ENCODE assay signal across 2 cellular contexts in the genomic region with DNA sequence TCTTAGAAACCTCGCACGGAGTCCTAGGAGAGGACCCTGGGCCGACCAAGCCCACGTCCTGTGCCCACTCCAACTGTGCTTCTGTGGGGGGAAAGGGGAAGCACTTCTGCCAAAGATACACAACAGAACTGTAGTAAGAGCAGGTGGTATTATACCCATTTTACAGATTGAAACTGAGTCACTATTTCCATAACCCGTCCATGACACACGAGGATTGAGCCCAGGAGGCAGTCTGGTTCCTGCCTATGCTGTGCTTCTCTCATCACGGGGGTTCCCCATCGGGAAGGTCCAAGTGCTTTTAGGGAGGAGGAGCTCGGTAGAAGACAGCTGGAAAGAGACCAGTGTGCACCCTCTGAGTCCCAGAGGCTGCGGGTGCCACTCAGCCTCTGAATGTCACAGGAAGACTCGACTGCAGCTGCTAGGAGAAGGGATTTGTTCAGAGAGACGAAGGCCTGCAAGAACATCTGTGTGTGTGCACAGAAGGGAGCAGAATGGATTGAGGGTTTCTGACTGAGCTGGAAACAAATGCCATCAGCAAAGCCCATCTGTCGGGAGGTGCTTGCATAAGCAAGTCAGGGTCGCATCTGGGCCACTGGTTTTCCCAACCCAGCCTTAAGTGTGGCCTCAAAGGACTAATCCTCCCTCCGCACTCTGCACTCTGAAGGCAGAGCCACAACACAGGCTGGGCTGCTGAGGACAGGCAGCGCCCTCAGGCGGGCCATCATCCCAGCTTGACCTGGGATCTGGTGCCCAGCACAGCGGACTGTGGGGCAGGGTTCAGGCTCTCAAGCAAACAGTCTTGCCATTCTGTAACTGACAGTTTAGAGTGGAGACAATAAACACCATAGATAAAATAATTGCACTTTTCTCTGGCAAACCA.
TF ChIP-seq lines count a peak whose summit lies in the region.

No MANE protein-coding gene starts in this region.

TF ChIP-seq in SK-N-SH, 30 proteins besides CTCF, POLR2A, EP300 and RAD21 (continued from another document):
- TF ChIP-seq, protein P1, sequence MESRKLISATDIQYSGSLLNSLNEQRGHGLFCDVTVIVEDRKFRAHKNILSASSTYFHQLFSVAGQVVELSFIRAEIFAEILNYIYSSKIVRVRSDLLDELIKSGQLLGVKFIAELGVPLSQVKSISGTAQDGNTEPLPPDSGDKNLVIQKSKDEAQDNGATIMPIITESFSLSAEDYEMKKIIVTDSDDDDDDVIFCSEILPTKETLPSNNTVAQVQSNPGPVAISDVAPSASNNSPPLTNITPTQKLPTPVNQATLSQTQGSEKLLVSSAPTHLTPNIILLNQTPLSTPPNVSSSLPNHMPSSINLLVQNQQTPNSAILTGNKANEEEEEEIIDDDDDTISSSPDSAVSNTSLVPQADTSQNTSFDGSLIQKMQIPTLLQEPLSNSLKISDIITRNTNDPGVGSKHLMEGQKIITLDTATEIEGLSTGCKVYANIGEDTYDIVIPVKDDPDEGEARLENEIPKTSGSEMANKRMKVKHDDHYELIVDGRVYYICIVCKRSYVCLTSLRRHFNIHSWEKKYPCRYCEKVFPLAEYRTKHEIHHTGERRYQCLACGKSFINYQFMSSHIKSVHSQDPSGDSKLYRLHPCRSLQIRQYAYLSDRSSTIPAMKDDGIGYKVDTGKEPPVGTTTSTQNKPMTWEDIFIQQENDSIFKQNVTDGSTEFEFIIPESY (IDR thresholded peaks at IDR 0.05; ENCODE audit: borderline replicate concordance, low read depth): no peak
- TF ChIP-seq, protein P2, sequence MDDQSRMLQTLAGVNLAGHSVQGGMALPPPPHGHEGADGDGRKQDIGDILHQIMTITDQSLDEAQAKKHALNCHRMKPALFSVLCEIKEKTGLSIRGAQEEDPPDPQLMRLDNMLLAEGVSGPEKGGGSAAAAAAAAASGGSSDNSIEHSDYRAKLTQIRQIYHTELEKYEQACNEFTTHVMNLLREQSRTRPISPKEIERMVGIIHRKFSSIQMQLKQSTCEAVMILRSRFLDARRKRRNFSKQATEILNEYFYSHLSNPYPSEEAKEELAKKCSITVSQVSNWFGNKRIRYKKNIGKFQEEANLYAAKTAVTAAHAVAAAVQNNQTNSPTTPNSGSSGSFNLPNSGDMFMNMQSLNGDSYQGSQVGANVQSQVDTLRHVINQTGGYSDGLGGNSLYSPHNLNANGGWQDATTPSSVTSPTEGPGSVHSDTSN (IDR thresholded peaks at IDR 0.05): no peak
TF ChIP-seq in SK-N-SH: peak in this region for 0.

TF ChIP-seq in SK-N-SH treated with all-trans-retinoic acid at 6 μM for 48 hours, 23 proteins besides CTCF, POLR2A, EP300 and RAD21 (continued from another document):
- TF ChIP-seq, protein P3, sequence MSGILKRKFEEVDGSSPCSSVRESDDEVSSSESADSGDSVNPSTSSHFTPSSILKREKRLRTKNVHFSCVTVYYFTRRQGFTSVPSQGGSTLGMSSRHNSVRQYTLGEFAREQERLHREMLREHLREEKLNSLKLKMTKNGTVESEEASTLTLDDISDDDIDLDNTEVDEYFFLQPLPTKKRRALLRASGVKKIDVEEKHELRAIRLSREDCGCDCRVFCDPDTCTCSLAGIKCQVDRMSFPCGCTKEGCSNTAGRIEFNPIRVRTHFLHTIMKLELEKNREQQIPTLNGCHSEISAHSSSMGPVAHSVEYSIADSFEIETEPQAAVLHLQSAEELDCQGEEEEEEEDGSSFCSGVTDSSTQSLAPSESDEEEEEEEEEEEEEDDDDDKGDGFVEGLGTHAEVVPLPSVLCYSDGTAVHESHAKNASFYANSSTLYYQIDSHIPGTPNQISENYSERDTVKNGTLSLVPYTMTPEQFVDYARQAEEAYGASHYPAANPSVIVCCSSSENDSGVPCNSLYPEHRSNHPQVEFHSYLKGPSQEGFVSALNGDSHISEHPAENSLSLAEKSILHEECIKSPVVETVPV (CRISPR knock-in tag; IDR thresholded peaks at IDR 0.05): no peak
- TF ChIP-seq SNAI2 (CRISPR knock-in tag; IDR thresholded peaks at IDR 0.05): no peak
- TF ChIP-seq, protein P4, sequence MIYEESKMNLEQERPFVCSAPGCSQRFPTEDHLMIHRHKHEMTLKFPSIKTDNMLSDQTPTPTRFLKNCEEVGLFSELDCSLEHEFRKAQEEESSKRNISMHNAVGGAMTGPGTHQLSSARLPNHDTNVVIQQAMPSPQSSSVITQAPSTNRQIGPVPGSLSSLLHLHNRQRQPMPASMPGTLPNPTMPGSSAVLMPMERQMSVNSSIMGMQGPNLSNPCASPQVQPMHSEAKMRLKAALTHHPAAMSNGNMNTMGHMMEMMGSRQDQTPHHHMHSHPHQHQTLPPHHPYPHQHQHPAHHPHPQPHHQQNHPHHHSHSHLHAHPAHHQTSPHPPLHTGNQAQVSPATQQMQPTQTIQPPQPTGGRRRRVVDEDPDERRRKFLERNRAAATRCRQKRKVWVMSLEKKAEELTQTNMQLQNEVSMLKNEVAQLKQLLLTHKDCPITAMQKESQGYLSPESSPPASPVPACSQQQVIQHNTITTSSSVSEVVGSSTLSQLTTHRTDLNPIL (CRISPR knock-in tag; IDR thresholded peaks at IDR 0.05; ENCODE audit: low read depth): no peak
- TF ChIP-seq ZNF70 (CRISPR knock-in tag; IDR thresholded peaks at IDR 0.05): no peak
- no peak for TF ChIP-seq ARNTL (CRISPR knock-in tag; IDR thresholded peaks at IDR 0.05; ENCODE audit: borderline replicate concordance, low read depth)
- TF ChIP-seq ZNF565 (CRISPR knock-in tag; conservative IDR thresholded peaks at IDR 0.05; ENCODE audit: low read depth): no peak
- TF ChIP-seq, protein P5, sequence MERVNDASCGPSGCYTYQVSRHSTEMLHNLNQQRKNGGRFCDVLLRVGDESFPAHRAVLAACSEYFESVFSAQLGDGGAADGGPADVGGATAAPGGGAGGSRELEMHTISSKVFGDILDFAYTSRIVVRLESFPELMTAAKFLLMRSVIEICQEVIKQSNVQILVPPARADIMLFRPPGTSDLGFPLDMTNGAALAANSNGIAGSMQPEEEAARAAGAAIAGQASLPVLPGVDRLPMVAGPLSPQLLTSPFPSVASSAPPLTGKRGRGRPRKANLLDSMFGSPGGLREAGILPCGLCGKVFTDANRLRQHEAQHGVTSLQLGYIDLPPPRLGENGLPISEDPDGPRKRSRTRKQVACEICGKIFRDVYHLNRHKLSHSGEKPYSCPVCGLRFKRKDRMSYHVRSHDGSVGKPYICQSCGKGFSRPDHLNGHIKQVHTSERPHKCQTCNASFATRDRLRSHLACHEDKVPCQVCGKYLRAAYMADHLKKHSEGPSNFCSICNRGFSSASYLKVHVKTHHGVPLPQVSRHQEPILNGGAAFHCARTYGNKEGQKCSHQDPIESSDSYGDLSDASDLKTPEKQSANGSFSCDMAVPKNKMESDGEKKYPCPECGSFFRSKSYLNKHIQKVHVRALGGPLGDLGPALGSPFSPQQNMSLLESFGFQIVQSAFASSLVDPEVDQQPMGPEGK (CRISPR knock-in tag; IDR thresholded peaks at IDR 0.05; ENCODE audit: borderline replicate concordance): no peak
